8 cellular contexts compared by ENCODE assay signal in genomic region chr18:50287441-50288347, GRCh38. TPM values are rescaled to one million over a fixed set of nuclear protein-coding genes. Genes with fewer than 3 reads are reported as not detected.
DNase-seq lines count a peak whose midpoint lies in the region; ATAC-seq, FAIRE-seq and TF ChIP-seq lines count a peak whose summit lies in the region.

CXXC1 (minus strand) TSS chr18:50287692; CDS start chr18:50287589, 103 bp downstream.

- H3K4me3 ChIP-seq in psoas muscle: peak within 1 kb of the TSS; percentile 75

- no peaks in the 10 kb centered on the region for H3K9me3 ChIP-seq in psoas muscle

- H3K27me3 ChIP-seq in psoas muscle (ENCODE audit: insufficient read depth in 3 of 3, low read length in 2 of 3): no peaks in the 10 kb centered on the region

- peaks cover 0 to 33% of the 10 kb centered on the region in 2 donors for H3K36me3 ChIP-seq in psoas muscle (ENCODE audit: insufficient read depth in 1 of 2, low read depth in 1 of 2)

- peak; percentile 48 for TF ChIP-seq CTCF in psoas muscle (IDR thresholded peaks at IDR 0.05)

- 0 to 1% (median 0%) methylated on average over 75 to 76 of the region's 76 CpGs for WGBS in psoas muscle, 3 donors

- intact Hi-C loops in left ventricle myocardium superior (cut with micrococcal nuclease): no loop called here
- intact Hi-C loops in psoas muscle (cut with DNase I): loop anchor here in 1 of 2 donors (10.0 kb wide), 1 partner anchor 907 kb away; the partner anchor contains the start of gene MEX3C

- DNase-seq in NCI-H187 (lab: John Stamatoyannopoulos, UW): peak; percentile 95 to 99
- peak; percentile 91 to 100 (median 98) for DNase-seq in T-helper 2 cell
- peak; percentile 98 for DNase-seq in left ventricle myocardium superior
- DNase-seq in psoas muscle: peak; percentile 97 to 98
- DNase-seq in urothelium cell line (ENCODE audit: low spot score): peak; percentile 88

- H3K4me1 ChIP-seq in psoas muscle: no peaks in the 10 kb centered on the region

- peak; percentile 92 for FAIRE-seq in urothelium cell line (lab: Jason Lieb, UNC)

- ATAC-seq in GM18499 (IDR thresholded peaks at IDR 0.05; ENCODE audit: insufficient read depth, unreplicated experiment): peak; percentile 89
- ATAC-seq in HG02943 (IDR thresholded peaks at IDR 0.05; ENCODE audit: low read depth, unreplicated experiment): peak; percentile 83
- ATAC-seq in left ventricle myocardium superior: peak; percentile 94
- peak; percentile 95 to 97 (median 96) for ATAC-seq in psoas muscle

- H3K27ac ChIP-seq in angular gyrus (ENCODE audit: low read depth, low read length): peak within 1 kb of the TSS; percentile 94
- peak within 1 kb of the TSS; percentile 91 for H3K27ac ChIP-seq in psoas muscle

RNA-seq across cellular contexts. Expression of gene CXXC1, which starts in this region (rescaled TPM):
- total RNA-seq in left ventricle myocardium superior (38.2 TPM), psoas muscle (10 to 100 TPM; 20.0 to 30.9 (median 21.7) TPM)
- polyA plus RNA-seq in psoas muscle: 10 to 100 TPM; 28.0 to 71.6 (median 52.4) TPM

Comparison
In these comparisons a context has a peak if more than half of its experiments do, and no peak if none do; other contexts are left out.
1. Peak in every context shown above with its lines: DNase-seq, ATAC-seq, H3K4me3 ChIP-seq and H3K27ac ChIP-seq.